8 cellular contexts compared by ENCODE assay signal in the genomic region with DNA sequence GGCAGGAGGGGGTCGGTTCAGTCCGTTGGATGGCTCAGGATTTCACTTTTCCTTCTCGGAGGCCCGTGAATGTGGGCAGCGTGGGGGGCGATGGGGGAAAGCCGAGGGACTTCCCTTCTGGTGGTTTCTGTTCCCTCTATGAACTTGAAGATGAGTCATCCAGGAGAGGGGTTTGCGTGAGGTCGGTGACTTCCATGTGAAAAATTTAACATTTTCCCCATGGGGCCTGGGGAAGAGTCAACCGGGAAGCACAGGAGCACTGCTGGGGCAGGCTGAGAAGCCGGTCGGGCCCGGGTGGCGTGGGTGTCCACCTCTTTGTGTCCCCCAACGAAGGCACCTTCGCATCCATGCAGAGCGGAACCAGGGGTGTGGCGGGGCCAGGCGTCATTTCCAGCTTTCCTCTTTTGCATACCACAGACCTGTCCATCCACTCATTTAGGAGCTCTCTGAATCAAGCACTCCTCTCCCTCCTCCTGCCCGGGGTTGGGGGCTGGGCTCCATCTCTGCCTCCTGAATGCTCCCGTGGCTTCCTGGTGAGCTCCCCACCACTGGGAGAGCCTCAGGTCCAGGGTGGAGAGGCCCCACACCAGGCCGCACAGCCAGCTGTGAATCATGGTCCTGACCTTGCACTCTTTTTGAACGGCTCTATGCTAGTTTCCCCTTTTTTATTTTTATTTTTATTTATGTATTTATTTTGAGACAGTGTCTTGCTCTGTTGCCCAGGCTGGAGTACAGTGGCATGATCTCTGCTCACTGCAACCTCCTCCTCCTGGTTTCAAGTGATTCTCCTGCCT.
A peak's percentile ranks its signal among the peaks of the same experiment; 100 is the strongest.
DNase-seq lines count a peak whose midpoint lies in the region; ATAC-seq and TF ChIP-seq lines count a peak whose summit lies in the region.

No MANE protein-coding gene starts in this region.

- peaks cover 63 to 73% of the 10 kb centered on the region in 2 experiments for H3K4me1 ChIP-seq in neutrophil (ENCODE audit: control insufficient read depth in 1 of 2, insufficient read depth in 1 of 2, low read depth in 1 of 2, low read length in 1 of 2)

- H3K4me3 Mint-ChIP-seq in activated CD4-positive, alpha-beta memory T cell treated with anti-CD3 and anti-CD28 coated beads for 36 hours, result peak overlapping the region; percentile 65

- peaks cover 6% of the 10 kb centered on the region for H3K27me3 Mint-ChIP-seq in activated CD4-positive, alpha-beta memory T cell treated with anti-CD3 and anti-CD28 coated beads for 36 hours

- POLR2A ChIA-PET in activated CD4-positive, alpha-beta memory T cell treated with anti-CD3 and anti-CD28 coated beads for 36 hours (lab: Charles Lee), result interaction anchor here (0.7 to 1.8 kb wide), 4 partner anchors 129 to 382 kb away, joined by 3 to 8 read pairs (median 4); partner anchors contain the start of genes ATPSCKMT, CCT5, DAP and MARCHF6

- intact Hi-C loops in activated CD4-positive, alpha-beta memory T cell treated with anti-CD3 and anti-CD28 coated beads for 36 hours (cut with micrococcal nuclease), result loop anchor here (1.0 to 5.0 kb wide), 7 partner anchors 53 to 380 kb away; partner anchors contain the start of genes ANKRD33B, CCT5, DAP and ROPN1L

- ATAC-seq in GM19467 (IDR thresholded peaks at IDR 0.05; ENCODE audit: unreplicated experiment), result peak; percentile 41
- ATAC-seq in HG03457 (IDR thresholded peaks at IDR 0.05; ENCODE audit: unreplicated experiment), result peak; percentile 34

- H3K9me3 ChIP-seq in neutrophil, result no peaks in the 10 kb centered on the region

- H3K27ac ChIP-seq in neutrophil, result peak overlapping the region; percentile 91

- peak; percentile 69 for DNase-seq in EH (ENCODE audit: low read depth)
- DNase-seq in activated CD4-positive, alpha-beta memory T cell treated with anti-CD3 and anti-CD28 coated beads for 36 hours, result peak; percentile 89
- DNase-seq in NCI-H1436 treated with DMSO at 0.1 percent for 48 hours (lab: John Stamatoyannopoulos, UW), result no peak
- no peak for DNase-seq in SHP77 treated with DMSO at 0.1 percent for 48 hours (lab: John Stamatoyannopoulos, UW)
- DNase-seq in DMS79 (lab: John Stamatoyannopoulos, UW), result no peak

- peak overlapping the region; percentile 51 to 53 for H3K4me3 ChIP-seq in neutrophil (ENCODE audit: low read depth in 1 of 2, low read length in 1 of 2)

- H3K4me1 Mint-ChIP-seq in activated CD4-positive, alpha-beta memory T cell treated with anti-CD3 and anti-CD28 coated beads for 36 hours (ENCODE audit: low read depth), result peaks cover 81% of the 10 kb centered on the region

- no peaks in the 10 kb centered on the region for H3K36me3 ChIP-seq in neutrophil

- CTCF ChIA-PET in activated CD4-positive, alpha-beta memory T cell treated with anti-CD3 and anti-CD28 coated beads for 36 hours (lab: Charles Lee), result interaction anchor here (0.9 to 1.6 kb wide), 3 partner anchors 57 to 190 kb away, joined by 3 to 5 read pairs (median 4); no protein-coding TSS in a partner anchor

- no peaks in the 10 kb centered on the region for H3K27me3 ChIP-seq in neutrophil

- peaks cover 2% of the 10 kb centered on the region for H3K36me3 Mint-ChIP-seq in activated CD4-positive, alpha-beta memory T cell treated with anti-CD3 and anti-CD28 coated beads for 36 hours

- peaks cover 3% of the 10 kb centered on the region for H3K9me3 Mint-ChIP-seq in activated CD4-positive, alpha-beta memory T cell treated with anti-CD3 and anti-CD28 coated beads for 36 hours

- peak overlapping the region; percentile 84 for H3K27ac Mint-ChIP-seq in activated CD4-positive, alpha-beta memory T cell treated with anti-CD3 and anti-CD28 coated beads for 36 hours

- TF ChIP-seq CTCF in neutrophil (IDR thresholded peaks at IDR 0.05), result no peak

Comparison
In these comparisons a context has a peak if more than half of its experiments do, and no peak if none do; other contexts are left out.
1. DNase-seq: peak in EH (single experiment) and activated CD4-positive, alpha-beta memory T cell treated with anti-CD3 and anti-CD28 coated beads for 36 hours (single experiment); none in NCI-H1436 treated with DMSO at 0.1 percent for 48 hours (single experiment), SHP77 treated with DMSO at 0.1 percent for 48 hours (single experiment) and DMS79 (single experiment).